ENCODE assay signal across 8 cellular contexts in the genomic region with DNA sequence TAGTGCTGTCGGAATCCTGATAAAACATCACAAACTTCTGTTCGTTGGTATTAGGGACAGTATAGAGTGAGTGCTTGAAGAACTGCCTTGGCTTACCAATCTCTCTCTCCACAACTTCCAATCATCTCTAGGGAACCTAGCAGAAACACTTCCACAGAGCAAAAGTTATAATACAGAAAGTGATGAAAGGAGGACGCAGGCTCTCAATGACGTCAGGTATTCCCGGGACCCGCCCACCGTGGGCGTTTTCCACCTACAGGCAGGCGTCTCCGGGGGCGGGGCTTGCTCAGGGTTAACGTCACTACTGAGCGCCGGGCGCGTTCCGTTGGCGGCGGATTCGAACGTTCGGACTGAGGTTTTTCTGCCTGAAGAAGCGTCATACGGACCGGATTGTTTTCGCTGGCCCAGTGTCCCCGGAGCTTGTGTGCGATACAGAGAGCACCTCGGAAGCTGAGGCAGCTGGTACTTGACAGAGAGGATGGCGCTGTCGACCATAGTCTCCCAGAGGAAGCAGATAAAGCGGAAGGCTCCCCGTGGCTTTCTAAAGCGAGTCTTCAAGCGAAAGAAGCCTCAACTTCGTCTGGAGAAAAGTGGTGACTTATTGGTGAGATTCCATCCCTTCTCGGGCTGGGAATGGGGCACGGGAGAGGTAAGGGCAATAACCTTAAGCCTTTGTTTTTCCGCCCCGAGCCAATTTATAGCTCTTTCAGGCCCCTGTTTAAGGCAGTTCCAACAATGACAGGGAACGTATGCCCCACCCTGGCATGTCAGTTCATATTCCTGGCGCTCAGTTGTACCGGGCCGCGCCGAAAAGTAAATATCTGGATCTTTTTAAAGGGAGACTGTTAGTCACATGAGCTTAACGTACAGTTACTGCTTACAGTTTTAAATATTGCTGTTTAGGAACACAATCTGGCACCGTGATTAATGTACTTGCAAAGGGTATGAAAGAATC. TPM values are rescaled to one million over a fixed set of nuclear protein-coding genes. Genes with fewer than 3 reads are reported as not detected.
A peak's percentile ranks its signal among the peaks of the same experiment; 100 is the strongest.
DNase-seq lines count a peak whose midpoint lies in the region; ATAC-seq and TF ChIP-seq lines count a peak whose summit lies in the region.

Gene CENPW (plus strand): TSS at position 320 of the 955 bp plus-strand sequence. CDS start 159 bp downstream, at position 479.

- H3K36me3 ChIP-seq in PC-3 (ENCODE audit: low read depth, low read length) (no peaks in the 10 kb centered on the region), muscle layer of colon (ENCODE audit: insufficient read depth, low read length) (no peaks in the 10 kb centered on the region)

- H3K9ac ChIP-seq in PC-3 (ENCODE audit: low read length), result peak within 1 kb of the TSS; percentile 79
- H3K9ac ChIP-seq in muscle layer of colon (ENCODE audit: low read length), result peak within 1 kb of the TSS; percentile 35

- peaks cover 48% of the 10 kb centered on the region for H3K79me2 ChIP-seq in PC-3 (ENCODE audit: low read length)

- CTCF ChIA-PET in PC-3 (lab: Charles Lee), result no interaction called here

- TF ChIP-seq EP300 in Ishikawa (IDR thresholded peaks at IDR 0.05; ENCODE audit: borderline replicate concordance), result no peak

- POLR2A ChIA-PET in PC-3 (lab: Charles Lee; ENCODE audit: unreplicated experiment), result no interaction called here

- peak within 1 kb of the TSS; percentile 59 for H3K27ac ChIP-seq in PC-3 (ENCODE audit: low read length)
- peak within 1 kb of the TSS; percentile 36 for H3K27ac ChIP-seq in muscle layer of colon (ENCODE audit: low read depth, low read length)

- peak; percentile 94 for ATAC-seq in GM21717 (IDR thresholded peaks at IDR 0.05; ENCODE audit: unreplicated experiment)
- ATAC-seq in PC-3, result peak; percentile 83
- ATAC-seq in esophagus mucosa, result peak; percentile 99

- BruUV-seq in PC-3 (replicated peaks; lab: Mats Ljungman, UMichigan), result TSS peak; percentile 83

- peak; percentile 3; the same call in 1 of the 2 replicates for TF ChIP-seq RAD21 in Ishikawa (IDR thresholded peaks at IDR 0.05; ENCODE audit: low read depth)

- H2AFZ ChIP-seq in PC-3 (ENCODE audit: low read length), result peak within 1 kb of the TSS; percentile 98

- TF ChIP-seq CTCF in PC-3 (conservative IDR thresholded peaks at IDR 0.05; ENCODE audit: low read depth, low read length), result no peak

- H3K9me3 ChIP-seq in PC-3 (ENCODE audit: low read length) (no peaks in the 10 kb centered on the region), muscle layer of colon (ENCODE audit: low read length) (no peaks in the 10 kb centered on the region)

- H3K27me3 ChIP-seq in PC-3 (ENCODE audit: low read length), result no peaks in the 10 kb centered on the region
- no peaks in the 10 kb centered on the region for H3K27me3 ChIP-seq in muscle layer of colon (ENCODE audit: control insufficient read depth in 1 of 2, insufficient read depth in 2 of 2, low read length in 2 of 2)

- H3F3A ChIP-seq in PC-3 (ENCODE audit: low read length, unreplicated experiment), result no peaks in the 10 kb centered on the region

- H3K9me2 ChIP-seq in PC-3 (replicated peaks; ENCODE audit: low read length), result no peaks in the 10 kb centered on the region

- H3K4me3 ChIP-seq in PC-3 (ENCODE audit: low read length) (peak within 1 kb of the TSS; percentile 99), muscle layer of colon (ENCODE audit: low read depth in 1 of 2, low read length in 2 of 2) (peak within 1 kb of the TSS; percentile 78 to 95)

- DNase-seq in DMS79 (lab: John Stamatoyannopoulos, UW), result peak; percentile 83
- DNase-seq in PC-3, result peak; percentile 88
- peak; percentile 97 for DNase-seq in activated T-cell treated with anti-CD3 and anti-CD28 coated beads for 4 hours
- peak; percentile 71 to 86 for DNase-seq in stimulated activated CD8-positive, alpha-beta memory T cell treated with anti-CD3 and anti-CD28 coated beads, Interleukin-7, amount 100 ng/mL, for 1 hour (ENCODE audit: low read depth in 2 of 2)

- H3K4me1 ChIP-seq in PC-3 (ENCODE audit: insufficient read depth, low read length) (peaks cover 12% of the 10 kb centered on the region), muscle layer of colon (ENCODE audit: insufficient read depth, low read length) (peaks cover 7% of the 10 kb centered on the region)

- H4K20me1 ChIP-seq in PC-3 (ENCODE audit: low read length), result no peaks in the 10 kb centered on the region

- intact Hi-C loops in PC-3 (cut with micrococcal nuclease), result loop anchor here (2.0 to 10.0 kb wide), 3 partner anchors 163 to 785 kb away; no protein-coding TSS in a partner anchor

- peak within 1 kb of the TSS; percentile 97 for H3K4me2 ChIP-seq in PC-3 (ENCODE audit: low read length)

TF ChIP-seq in Ishikawa, 13 proteins besides CTCF, POLR2A, EP300 and RAD21:
- TF ChIP-seq TEAD4 (IDR thresholded peaks at IDR 0.05), result peak; percentile 35; the same call in 1 of the 2 replicates
- TF ChIP-seq TAF1 (IDR thresholded peaks at IDR 0.05; ENCODE audit: low read depth), result peak; percentile 54; the same call in 1 of the 2 replicates
- no peak for TF ChIP-seq CEBPB (IDR thresholded peaks at IDR 0.05)
- TF ChIP-seq USF1 (IDR thresholded peaks at IDR 0.05), result no peak
- peak; percentile 71 for TF ChIP-seq MAX (IDR thresholded peaks at IDR 0.05)
- TF ChIP-seq EGR1 (IDR thresholded peaks at IDR 0.05), result peak; percentile 92
- TF ChIP-seq ZBTB7A (IDR thresholded peaks at IDR 0.05; ENCODE audit: low read depth), result no peak
- peak; percentile 97 for TF ChIP-seq CREB1 (IDR thresholded peaks at IDR 0.05; ENCODE audit: low read depth)
- 0 out of 2 replicates have a peak, but pooled peaks have one; percentile 12 for TF ChIP-seq FOXM1 (IDR thresholded peaks at IDR 0.05; ENCODE audit: borderline replicate concordance, low read depth)
- 0 out of 2 replicates have a peak, but pooled peaks have one; percentile 34 for TF ChIP-seq NFIC (IDR thresholded peaks at IDR 0.05)
- peak; percentile 32; the same call in 1 of the 2 replicates for TF ChIP-seq TCF12 (IDR thresholded peaks at IDR 0.05; ENCODE audit: low read depth)
- peak; percentile 68 for TF ChIP-seq YY1 (IDR thresholded peaks at IDR 0.05; ENCODE audit: low read depth)
- TF ChIP-seq, protein P1, sequence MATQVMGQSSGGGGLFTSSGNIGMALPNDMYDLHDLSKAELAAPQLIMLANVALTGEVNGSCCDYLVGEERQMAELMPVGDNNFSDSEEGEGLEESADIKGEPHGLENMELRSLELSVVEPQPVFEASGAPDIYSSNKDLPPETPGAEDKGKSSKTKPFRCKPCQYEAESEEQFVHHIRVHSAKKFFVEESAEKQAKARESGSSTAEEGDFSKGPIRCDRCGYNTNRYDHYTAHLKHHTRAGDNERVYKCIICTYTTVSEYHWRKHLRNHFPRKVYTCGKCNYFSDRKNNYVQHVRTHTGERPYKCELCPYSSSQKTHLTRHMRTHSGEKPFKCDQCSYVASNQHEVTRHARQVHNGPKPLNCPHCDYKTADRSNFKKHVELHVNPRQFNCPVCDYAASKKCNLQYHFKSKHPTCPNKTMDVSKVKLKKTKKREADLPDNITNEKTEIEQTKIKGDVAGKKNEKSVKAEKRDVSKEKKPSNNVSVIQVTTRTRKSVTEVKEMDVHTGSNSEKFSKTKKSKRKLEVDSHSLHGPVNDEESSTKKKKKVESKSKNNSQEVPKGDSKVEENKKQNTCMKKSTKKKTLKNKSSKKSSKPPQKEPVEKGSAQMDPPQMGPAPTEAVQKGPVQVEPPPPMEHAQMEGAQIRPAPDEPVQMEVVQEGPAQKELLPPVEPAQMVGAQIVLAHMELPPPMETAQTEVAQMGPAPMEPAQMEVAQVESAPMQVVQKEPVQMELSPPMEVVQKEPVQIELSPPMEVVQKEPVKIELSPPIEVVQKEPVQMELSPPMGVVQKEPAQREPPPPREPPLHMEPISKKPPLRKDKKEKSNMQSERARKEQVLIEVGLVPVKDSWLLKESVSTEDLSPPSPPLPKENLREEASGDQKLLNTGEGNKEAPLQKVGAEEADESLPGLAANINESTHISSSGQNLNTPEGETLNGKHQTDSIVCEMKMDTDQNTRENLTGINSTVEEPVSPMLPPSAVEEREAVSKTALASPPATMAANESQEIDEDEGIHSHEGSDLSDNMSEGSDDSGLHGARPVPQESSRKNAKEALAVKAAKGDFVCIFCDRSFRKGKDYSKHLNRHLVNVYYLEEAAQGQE (IDR thresholded peaks at IDR 0.05; ENCODE audit: low read depth), result no peak

RNA-seq across cellular contexts. Expression of gene CENPW, which starts in this region (rescaled TPM):
- total RNA-seq in PC-3 (2014; rRNA removed), result 28.9 and 33.6 TPM in 2 replicates
- total RNA-seq in esophagus mucosa, result 43.3 TPM

Comparison
In these comparisons a context has a peak if more than half of its experiments do, and no peak if none do; other contexts are left out.
1. Peak in every context shown above with its lines: DNase-seq, ATAC-seq, H3K4me3 ChIP-seq and H3K27ac ChIP-seq.